Comparison of ENCODE assay signal across 8 cellular contexts in the genomic region with DNA sequence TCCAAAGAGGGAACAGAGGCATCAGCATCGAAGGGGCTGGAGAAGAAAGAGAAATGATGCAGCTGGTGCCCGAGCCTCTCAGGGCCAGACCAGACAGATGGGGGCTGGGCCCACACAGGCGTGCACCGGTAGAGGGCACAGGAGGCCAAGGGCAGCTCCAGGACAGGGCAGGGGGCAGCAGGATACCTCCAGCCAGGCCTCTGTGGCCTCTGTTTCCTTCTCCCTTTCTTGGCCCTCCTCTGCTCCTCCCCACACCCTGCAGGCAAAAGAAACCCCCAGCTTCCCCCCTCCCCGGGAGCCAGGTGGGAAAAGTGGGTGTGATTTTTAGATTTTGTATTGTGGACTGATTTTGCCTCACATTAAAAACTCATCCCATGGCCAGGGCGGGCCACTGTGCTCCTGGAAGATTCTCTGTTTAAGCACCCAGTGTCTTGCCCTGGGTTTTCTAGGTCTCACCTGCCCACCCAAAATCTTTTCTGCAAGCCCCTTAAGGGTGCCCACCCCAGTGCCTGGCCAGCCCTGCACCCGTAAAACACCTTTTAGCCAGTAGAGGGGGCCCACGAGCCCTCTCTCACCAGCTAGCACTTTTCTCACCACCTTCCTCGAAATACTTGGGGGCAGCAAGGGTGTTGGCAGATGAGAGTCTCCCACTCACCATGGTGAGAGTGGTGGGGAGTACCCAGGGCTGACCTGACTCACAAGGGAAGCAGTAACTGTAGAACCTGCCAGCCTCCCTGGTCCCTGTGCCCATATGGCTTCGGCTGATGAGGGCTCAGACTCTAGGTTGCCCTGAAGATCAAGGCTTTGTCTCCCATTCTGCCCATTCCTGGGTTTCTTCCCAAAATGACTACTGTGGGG. TPM values are rescaled to one million over a fixed set of nuclear protein-coding genes. Genes with fewer than 3 reads are reported as not detected.
DNase-seq lines count a peak whose midpoint lies in the region; ATAC-seq and TF ChIP-seq lines count a peak whose summit lies in the region.

No MANE protein-coding gene starts in this region.

- ATAC-seq in GM21737 (IDR thresholded peaks at IDR 0.05; ENCODE audit: unreplicated experiment) (no peak), HG02970 (IDR thresholded peaks at IDR 0.05; ENCODE audit: low FRiP score, unreplicated experiment) (no peak)

- TF ChIP-seq CTCF in GM10266 (IDR thresholded peaks at IDR 0.05; ENCODE audit: control insufficient read depth, insufficient read depth, low read depth, missing control alignments), result peak; percentile 81

- peak; percentile 68 for DNase-seq in GM10266 (ENCODE audit: extremely low spot score)
- DNase-seq in NCI-H1092 treated with DMSO at 0.1 percent for 48 hours (lab: John Stamatoyannopoulos, UW), result peak; percentile 48
- DNase-seq in activated CD4-positive, alpha-beta T cell treated with anti-CD3 and anti-CD28 coated beads for 24 hours (ENCODE audit: low read depth in 2 of 2), result peak; percentile 45 to 54
- DNase-seq in central memory CD4-positive, alpha-beta T cell, result peak; percentile 42
- DNase-seq in lung microvascular endothelial cell (ENCODE audit: low read depth in 2 of 2), result peak; percentile 52 to 60
- DNase-seq in stimulated activated CD8-positive, alpha-beta memory T cell treated with anti-CD3 and anti-CD28 coated beads, Interleukin-15, amount 100 ng/mL, for 48 hours (ENCODE audit: low read depth in 2 of 2), result peak; percentile 41 to 46

RNA-seq across cellular contexts. Expression of a gene that starts 35.7 kb away (rescaled TPM):
- 478 and 838 TPM in 2 replicates for total RNA-seq in lung microvascular endothelial cell

RNA-seq across cellular contexts. Expression of a gene that starts 55.1 kb away (rescaled TPM):
- total RNA-seq in lung microvascular endothelial cell, result 31.6 and 37.9 TPM in 2 replicates
